ENCODE assay signal across 14 cellular contexts in the genomic region with DNA sequence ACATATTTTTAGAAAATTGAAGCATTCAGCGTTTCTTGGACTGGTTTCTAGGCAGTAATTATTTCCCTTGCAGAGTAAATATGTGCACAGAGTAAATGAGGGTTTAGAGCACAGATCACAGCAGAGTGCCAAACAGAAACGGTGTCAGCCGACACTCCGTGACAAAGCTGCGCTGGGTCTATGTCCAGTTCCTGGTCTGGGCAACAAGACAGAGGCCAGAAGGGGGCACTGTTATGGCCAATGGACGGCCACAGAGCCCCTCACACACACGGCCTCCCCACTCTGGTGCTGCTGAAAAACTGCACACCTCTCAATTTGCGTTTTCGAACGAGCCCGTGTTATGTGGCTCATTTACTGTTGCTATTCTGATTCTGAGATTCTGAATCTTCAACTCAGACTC.
DNase-seq lines count a peak whose midpoint lies in the region; ATAC-seq and TF ChIP-seq lines count a peak whose summit lies in the region.
"Had no signal": no experiment of that assay in that cellular context is flagged by ENCODE, and none has a peak within 500 bp of the region (broad histone marks: within the 10 kb centered on the region; RNA-seq: fewer than 3 reads in every experiment).

No MANE protein-coding gene starts in this region.

- intact Hi-C loops in activated CD4-positive, alpha-beta T cell treated with anti-CD3 and anti-CD28 coated beads for 36 hours (cut with DNase I, micrococcal nuclease): no loop called here
- intact Hi-C loops in transverse colon (cut with DNase I; ENCODE audit: low total_unique reads): no loop called here

- TF ChIP-seq POLR2A in transverse colon (IDR thresholded peaks at IDR 0.05): no peak

- H3K4me3 ChIP-seq in endocrine pancreas (ENCODE audit: control insufficient read depth, insufficient read depth, low read length) (peak overlapping the region; percentile 88), transverse colon (no peak overlapping the region)

- H3K4me1 ChIP-seq in endocrine pancreas (ENCODE audit: control insufficient read depth, insufficient read depth, low read length): no peaks in the 10 kb centered on the region
- H3K4me1 ChIP-seq in transverse colon: no peaks in the 10 kb centered on the region

- H3K27ac ChIP-seq in transverse colon: no peak overlapping the region

- H3K27ac Mint-ChIP-seq in neural crest cell (ENCODE audit: unreplicated experiment): no peak overlapping the region
- no peak overlapping the region for H3K27ac Mint-ChIP-seq in stimulated activated memory B cell treated with anti-CD40 and anti-IgM and Interleukin-4, amounts not matched to agents 10 μg/mL and 1 μg/mL and 100 μg/mL, for 72 hours
- no peak overlapping the region for H3K27ac Mint-ChIP-seq in activated CD4-positive, alpha-beta T cell treated with anti-CD3 and anti-CD28 coated beads for 36 hours
- H3K27ac Mint-ChIP-seq: activated CD4-positive, alpha-beta memory T cell treated with anti-CD3 and anti-CD28 coated beads, Interleukin-2, amount 10 ng/mL, durations not matched to agents 7 days and 5 days; activated naive CD4-positive, alpha-beta T cell treated with anti-CD3 and anti-CD28 coated beads, Interleukin-2, amount 10 ng/mL, durations not matched to agents 7 days and 5 days had no signal

- no peak for TF ChIP-seq EP300 in transverse colon (IDR thresholded peaks at IDR 0.05; ENCODE audit: low read depth)

- ATAC-seq in stimulated activated memory B cell treated with anti-CD40 and anti-IgM and Interleukin-4, amounts not matched to agents 10 μg/mL and 1 μg/mL and 100 μg/mL, for 72 hours: no peak
- no peak for ATAC-seq in activated CD4-positive, alpha-beta T cell treated with anti-CD3 and anti-CD28 coated beads for 36 hours

- TF ChIP-seq CTCF in neural crest cell (conservative IDR thresholded peaks at IDR 0.05) (peak; percentile 36), transverse colon (IDR thresholded peaks at IDR 0.05) (no peak)

- H3K4me3 Mint-ChIP-seq in neural crest cell: no peak overlapping the region
- H3K4me3 Mint-ChIP-seq in stimulated activated memory B cell treated with anti-CD40 and anti-IgM and Interleukin-4, amounts not matched to agents 10 μg/mL and 1 μg/mL and 100 μg/mL, for 72 hours: no peak overlapping the region
- H3K4me3 Mint-ChIP-seq in activated CD4-positive, alpha-beta T cell treated with anti-CD3 and anti-CD28 coated beads for 36 hours: no peak overlapping the region
- H3K4me3 Mint-ChIP-seq: activated CD4-positive, alpha-beta memory T cell treated with anti-CD3 and anti-CD28 coated beads, Interleukin-2, amount 10 ng/mL, durations not matched to agents 7 days and 5 days; activated naive CD4-positive, alpha-beta T cell treated with anti-CD3 and anti-CD28 coated beads, Interleukin-2, amount 10 ng/mL, durations not matched to agents 7 days and 5 days; central memory CD8-positive, alpha-beta T cell had no signal

- H3K27me3 Mint-ChIP-seq in neural crest cell (ENCODE audit: low read depth): peaks cover 27% of the 10 kb centered on the region
- peaks cover 36% of the 10 kb centered on the region for H3K27me3 Mint-ChIP-seq in stimulated activated memory B cell treated with anti-CD40 and anti-IgM and Interleukin-4, amounts not matched to agents 10 μg/mL and 1 μg/mL and 100 μg/mL, for 72 hours
- H3K27me3 Mint-ChIP-seq in activated CD4-positive, alpha-beta T cell treated with anti-CD3 and anti-CD28 coated beads for 36 hours: peaks cover 26% of the 10 kb centered on the region

- CTCF ChIA-PET in activated CD4-positive, alpha-beta T cell treated with anti-CD3 and anti-CD28 coated beads for 36 hours (lab: Charles Lee): no interaction called here

- in situ Hi-C loops in transverse colon (cut with MboI; ENCODE audit: low pct_ligation_motif_present in 1 of 4, low pct_unique_long_range_greater_than_20kb in 1 of 4, low sequenced_read_pairs in 3 of 4): no loop called here

- H3K36me3 ChIP-seq in endocrine pancreas (ENCODE audit: control insufficient read depth, insufficient read depth, low read length) (no peaks in the 10 kb centered on the region), transverse colon (no peaks in the 10 kb centered on the region)

- 56 to 68% methylated on average over 6 to 11 of the region's 11 CpGs for WGBS in transverse colon (ENCODE audit: low coverage in 1 of 2), 2 donors

- H3K36me3 Mint-ChIP-seq in neural crest cell (ENCODE audit: low read depth): peaks cover 2% of the 10 kb centered on the region
- no peaks in the 10 kb centered on the region for H3K36me3 Mint-ChIP-seq in stimulated activated memory B cell treated with anti-CD40 and anti-IgM and Interleukin-4, amounts not matched to agents 10 μg/mL and 1 μg/mL and 100 μg/mL, for 72 hours
- no peaks in the 10 kb centered on the region for H3K36me3 Mint-ChIP-seq in activated CD4-positive, alpha-beta T cell treated with anti-CD3 and anti-CD28 coated beads for 36 hours (ENCODE audit: low read depth)
- H3K36me3 Mint-ChIP-seq: activated naive CD4-positive, alpha-beta T cell treated with anti-CD3 and anti-CD28 coated beads, Interleukin-2, amount 10 ng/mL, durations not matched to agents 7 days and 5 days had no signal

- H3K27me3 ChIP-seq in endocrine pancreas (ENCODE audit: control insufficient read depth, insufficient read depth, low read length): no peaks in the 10 kb centered on the region
- no peaks in the 10 kb centered on the region for H3K27me3 ChIP-seq in transverse colon

- POLR2A ChIA-PET in activated CD4-positive, alpha-beta T cell treated with anti-CD3 and anti-CD28 coated beads for 36 hours (lab: Charles Lee): no interaction called here

- peak overlapping the region; percentile 26 for H3K9ac ChIP-seq in endocrine pancreas (ENCODE audit: control insufficient read depth, insufficient read depth, low read length)

- peaks cover 11% of the 10 kb centered on the region for H3K9me3 Mint-ChIP-seq in neural crest cell
- peaks cover 23% of the 10 kb centered on the region for H3K9me3 Mint-ChIP-seq in stimulated activated memory B cell treated with anti-CD40 and anti-IgM and Interleukin-4, amounts not matched to agents 10 μg/mL and 1 μg/mL and 100 μg/mL, for 72 hours
- H3K9me3 Mint-ChIP-seq in activated CD4-positive, alpha-beta T cell treated with anti-CD3 and anti-CD28 coated beads for 36 hours (ENCODE audit: low read depth): peaks cover 11% of the 10 kb centered on the region
- H3K9me3 Mint-ChIP-seq: activated CD4-positive, alpha-beta memory T cell treated with anti-CD3 and anti-CD28 coated beads, Interleukin-2, amount 10 ng/mL, durations not matched to agents 7 days and 5 days; activated naive CD4-positive, alpha-beta T cell treated with anti-CD3 and anti-CD28 coated beads, Interleukin-2, amount 10 ng/mL, durations not matched to agents 7 days and 5 days had no signal

- DNase-seq in ELF-1 (ENCODE audit: low read depth, low spot score) (peak; percentile 56), NCI-H2029 (lab: John Stamatoyannopoulos, UW) (peak; percentile 28), neural crest cell (ENCODE audit: low read depth, low spot score) (peak; percentile 16), transverse colon (no peak), DMS79 (lab: John Stamatoyannopoulos, UW) (no peak)
- no peak for DNase-seq in activated CD4-positive, alpha-beta T cell treated with anti-CD3 and anti-CD28 coated beads for 36 hours
- DNase-seq: activated CD4-positive, alpha-beta memory T cell treated with anti-CD3 and anti-CD28 coated beads, Interleukin-2, amount 10 ng/mL, durations not matched to agents 7 days and 5 days; activated naive CD4-positive, alpha-beta T cell treated with anti-CD3 and anti-CD28 coated beads, Interleukin-2, amount 10 ng/mL, durations not matched to agents 7 days and 5 days; MM.1S; stimulated activated naive CD4-positive, alpha-beta T cell; T-helper 1 cell had no signal

- no peaks in the 10 kb centered on the region for H3K4me1 Mint-ChIP-seq in neural crest cell
- no peaks in the 10 kb centered on the region for H3K4me1 Mint-ChIP-seq in stimulated activated memory B cell treated with anti-CD40 and anti-IgM and Interleukin-4, amounts not matched to agents 10 μg/mL and 1 μg/mL and 100 μg/mL, for 72 hours
- H3K4me1 Mint-ChIP-seq in activated CD4-positive, alpha-beta T cell treated with anti-CD3 and anti-CD28 coated beads for 36 hours: no peaks in the 10 kb centered on the region
- H3K4me1 Mint-ChIP-seq: activated CD4-positive, alpha-beta memory T cell treated with anti-CD3 and anti-CD28 coated beads, Interleukin-2, amount 10 ng/mL, durations not matched to agents 7 days and 5 days; activated naive CD4-positive, alpha-beta T cell treated with anti-CD3 and anti-CD28 coated beads, Interleukin-2, amount 10 ng/mL, durations not matched to agents 7 days and 5 days; central memory CD8-positive, alpha-beta T cell had no signal

- H3K9me3 ChIP-seq in endocrine pancreas (ENCODE audit: control insufficient read depth, low read length): no peaks in the 10 kb centered on the region
- peaks cover 0 to 3% of the 10 kb centered on the region in 2 donors for H3K9me3 ChIP-seq in transverse colon

Comparison
In these comparisons a context has a peak if more than half of its experiments do, and no peak if none do; other contexts are left out.
1. DNase-seq: peak in ELF-1 (single experiment), NCI-H2029 (single experiment) and neural crest cell (single experiment); none in activated CD4-positive, alpha-beta T cell treated with anti-CD3 and anti-CD28 coated beads for 36 hours (single experiment), transverse colon (single experiment) and DMS79 (single experiment).